ENCODE assay signal across 13 cellular contexts in the genomic region with DNA sequence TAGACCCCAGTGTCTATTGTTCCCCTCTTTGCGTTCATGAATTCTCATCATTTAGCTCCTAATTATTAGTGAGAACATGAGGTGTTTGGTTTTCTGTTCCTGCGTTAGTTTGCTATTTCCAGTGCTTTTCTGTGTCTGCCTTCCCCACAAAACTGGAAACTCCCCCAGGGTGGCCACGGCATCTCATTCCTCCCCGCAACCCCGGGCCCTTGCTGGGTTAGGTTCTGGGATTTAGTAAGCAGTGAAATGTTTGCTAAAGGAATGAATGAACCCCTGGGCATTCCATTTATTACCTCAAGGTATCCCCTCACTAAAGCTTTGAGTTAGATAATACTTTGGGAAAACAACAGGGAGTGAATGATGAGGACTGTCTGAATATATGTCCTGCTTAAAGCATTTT.
DNase-seq lines count a peak whose midpoint lies in the region; ATAC-seq, FAIRE-seq and TF ChIP-seq lines count a peak whose summit lies in the region.
"Had no signal": no experiment of that assay in that cellular context is flagged by ENCODE, and none has a peak within 500 bp of the region (broad histone marks: within the 10 kb centered on the region; RNA-seq: fewer than 3 reads in every experiment).

No MANE protein-coding gene starts in this region.

- no peak for TF ChIP-seq POLR2A in K562 (conservative IDR thresholded peaks at IDR 0.05)

- in situ Hi-C loops in K562 (cut with MboI): no loop called here

- TF ChIP-seq RAD21 in K562 (CRISPR knock-in tag; conservative IDR thresholded peaks at IDR 0.05 in 1 of 2, IDR thresholded peaks at IDR 0.05 in 1 of 2): no peak

- no peak overlapping the region for H3K27ac ChIP-seq in K562 (ENCODE audit: extremely low read depth, low read depth, low read length)

- no peaks in the 10 kb centered on the region for H3K36me3 ChIP-seq in K562 (ENCODE audit: control insufficient read depth, insufficient read depth, low read length)

- ATAC-seq in GM18498 (IDR thresholded peaks at IDR 0.05; ENCODE audit: unreplicated experiment) (peak; percentile 36), GM19025 (IDR thresholded peaks at IDR 0.05; ENCODE audit: low read depth, unreplicated experiment) (peak; percentile 37), HG02938 (IDR thresholded peaks at IDR 0.05; ENCODE audit: unreplicated experiment) (peak; percentile 10), K562 (no peak; the same call in 2 of the 3 replicates), HG02763 (IDR thresholded peaks at IDR 0.05; ENCODE audit: unreplicated experiment) (no peak), HG03025 (IDR thresholded peaks at IDR 0.05; ENCODE audit: low FRiP score, unreplicated experiment) (no peak)

- H3K27me3 ChIP-seq in K562 (ENCODE audit: control insufficient read depth in 2 of 2, insufficient read depth in 2 of 2, low read length in 2 of 2): no peaks in the 10 kb centered on the region

- H4K20me1 ChIP-seq in K562 (replicated peaks; ENCODE audit: control insufficient read depth, insufficient read depth, low read length): no peaks in the 10 kb centered on the region

- H2AFZ ChIP-seq in K562 (ENCODE audit: low read depth, low read length): peak overlapping the region; percentile 87

- TF ChIP-seq EP300 in K562 (IDR thresholded peaks at IDR 0.05; ENCODE audit: low read length): no peak

- DNase-seq in K562 (ENCODE audit: extremely low read depth in 1 of 4, low spot score in 3 of 4) (no peak), NCI-H1930 (lab: John Stamatoyannopoulos, UW) (no peak), SKM-1 treated with dmso at 0.1 percent for 144 hours (lab: John Stamatoyannopoulos, UW; ENCODE audit: unreplicated experiment) (no peak)
- DNase-seq: amniotic stem cell; CD4-positive, alpha-beta T cell; effector CD4-positive, alpha-beta T cell; MM.1S; RPMI8226 had no signal

- H3K9me3 ChIP-seq in K562 (replicated peaks; ENCODE audit: control insufficient read depth, insufficient read depth, low read depth, low read length): no peaks in the 10 kb centered on the region

- no peak for FAIRE-seq in K562 (lab: Jason Lieb, UNC)

- POLR2A ChIA-PET in K562 (lab: Yijun Ruan, JAX): interaction anchor here (0.6 to 2.2 kb wide), 8 partner anchors 8 to 98 kb away, joined by 3 to 9 read pairs (median 4); no protein-coding TSS in a partner anchor

- no peak overlapping the region for H3K4me2 ChIP-seq in K562 (ENCODE audit: insufficient read depth, low read length)

- no TSS peak for BruUV-seq in K562 (replicated peaks; lab: Mats Ljungman, UMichigan)

- TF ChIP-seq CTCF in K562 (IDR thresholded peaks at IDR 0.05 in 2 of 3, conservative IDR thresholded peaks at IDR 0.05 in 1 of 3; ENCODE audit: insufficient read depth in 2 of 3, low read depth in 1 of 3, low read length in 3 of 3): no peak

- no peak overlapping the region for H3K4me3 ChIP-seq in K562

- H3K79me2 ChIP-seq in K562 (ENCODE audit: control insufficient read depth, insufficient read depth, low read length): no peaks in the 10 kb centered on the region

- no peaks in the 10 kb centered on the region for H3K9me1 ChIP-seq in K562 (ENCODE audit: control insufficient read depth, insufficient read depth, low read length)

- WGBS in K562 (ENCODE audit: insufficient coverage, low coverage, missing lambda C conversion rate): 74% methylated on average over 5 of the region's 5 CpGs

- CTCF ChIA-PET in K562 (lab: Yijun Ruan, JAX; ENCODE audit: low intra/inter-chr PET ratio): no interaction called here

- H3K9ac ChIP-seq in K562 (ENCODE audit: insufficient read depth in 1 of 2, low read depth in 2 of 2, low read length in 2 of 2): no peak overlapping the region

- intact Hi-C loops in K562 (cut with micrococcal nuclease): no loop called here

- peaks cover 4 to 14% of the 10 kb centered on the region in 2 experiments; a peak in 3 of 5 replicates for H3K4me1 ChIP-seq in K562 (replicated peaks in 1 of 2; ENCODE audit: control insufficient read depth in 2 of 2, insufficient read depth in 2 of 2, low read length in 2 of 2)

TF ChIP-seq in K562, 482 proteins besides CTCF, POLR2A, EP300 and RAD21:
- TF ChIP-seq, protein P1, sequence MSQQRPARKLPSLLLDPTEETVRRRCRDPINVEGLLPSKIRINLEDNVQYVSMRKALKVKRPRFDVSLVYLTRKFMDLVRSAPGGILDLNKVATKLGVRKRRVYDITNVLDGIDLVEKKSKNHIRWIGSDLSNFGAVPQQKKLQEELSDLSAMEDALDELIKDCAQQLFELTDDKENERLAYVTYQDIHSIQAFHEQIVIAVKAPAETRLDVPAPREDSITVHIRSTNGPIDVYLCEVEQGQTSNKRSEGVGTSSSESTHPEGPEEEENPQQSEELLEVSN (IDR thresholded peaks at IDR 0.05; ENCODE audit: borderline replicate concordance in 1 of 2, extremely low read depth in 1 of 2, insufficient read depth in 1 of 2, insufficient read length in 1 of 2, low read depth in 1 of 2, low read length in 1 of 2, poor library complexity in 1 of 2, severe bottlenecking in 1 of 2): no peak
- TF ChIP-seq E2F3 (CRISPR knock-in tag; IDR thresholded peaks at IDR 0.05) (no peak), ZNF75A (CRISPR knock-in tag; IDR thresholded peaks at IDR 0.05) (no peak), MCM2 (IDR thresholded peaks at IDR 0.05; ENCODE audit: low read depth) (no peak), KLF6 (CRISPR knock-in tag; IDR thresholded peaks at IDR 0.05; ENCODE audit: borderline replicate concordance) (no peak), NEUROD1 (IDR thresholded peaks at IDR 0.05; ENCODE audit: borderline replicate concordance, low read depth, low read length, partially characterized antibody) (no peak), NR2C2 (CRISPR knock-in tag; IDR thresholded peaks at IDR 0.05) (no peak), NR2C2 (tag; IDR thresholded peaks at IDR 0.05) (0 out of 2 replicates have a peak, but pooled peaks have one; percentile 29)

Comparison
In these comparisons a context has a peak if more than half of its experiments do, and no peak if none do; other contexts are left out.
1. ATAC-seq: peak in GM18498 (single experiment), GM19025 (single experiment) and HG02938 (single experiment); none in K562 (single experiment), HG02763 (single experiment) and HG03025 (single experiment).